In the genomic region with DNA sequence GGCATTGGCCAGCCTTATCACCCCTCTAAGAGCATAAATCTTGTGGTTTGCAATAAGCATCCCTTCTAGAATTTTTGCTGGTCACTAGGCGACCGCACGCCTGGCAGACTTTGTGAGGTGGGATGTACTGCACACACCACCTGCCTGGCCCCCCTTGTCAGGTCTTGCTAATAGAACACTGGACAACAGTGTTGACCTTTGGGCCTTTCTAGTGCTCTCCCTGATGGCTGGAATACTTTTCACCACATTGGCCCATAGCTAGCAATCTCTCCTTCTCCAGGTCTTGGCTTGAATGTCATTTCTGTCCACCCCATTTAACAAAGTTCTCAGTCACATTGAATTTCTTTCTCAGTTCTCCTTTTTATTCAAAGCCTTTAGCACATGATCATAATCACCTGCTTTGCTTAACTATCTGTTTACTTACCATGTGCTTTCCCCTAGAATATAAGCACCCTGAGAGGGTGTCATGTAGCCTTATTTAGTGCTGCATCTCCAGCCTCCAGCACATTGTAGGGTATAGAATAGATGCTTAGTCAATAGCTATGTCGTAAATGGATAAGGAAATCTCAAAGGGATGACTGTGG, we compare ENCODE assay signal across 10 cellular contexts.
"Had no signal": no experiment of that assay in that cellular context is flagged by ENCODE, and none has a peak within 500 bp of the region (broad histone marks: within the 10 kb centered on the region; RNA-seq: fewer than 3 reads in every experiment).

No MANE protein-coding gene starts in this region.

- H3K4me2 ChIP-seq: KMS-11 had no signal

- H2AFZ ChIP-seq: GM23248 had no signal

- H3K36me3 Mint-ChIP-seq: IgD-negative memory B cell had no signal

- H3K36me3 ChIP-seq: HAP-1 had no signal

- H3K9me3 Mint-ChIP-seq: HFFc6 had no signal

- H3K27ac ChIP-seq: GM23248, KMS-11 had no signal

- FAIRE-seq: HTR-8/SVneo had no signal

- H3K9me3 ChIP-seq: HAP-1 had no signal

- H3K4me3 Mint-ChIP-seq: HFFc6, IgD-negative memory B cell had no signal

- H3K4me3 ChIP-seq: GM23248, HAP-1 had no signal

- H3K4me1 ChIP-seq: HAP-1 had no signal

- ATAC-seq: HCT116 had no signal

- H3K27ac Mint-ChIP-seq: HFFc6, IgD-negative memory B cell had no signal

- H3K9ac ChIP-seq: GM23248, KMS-11 had no signal

- DNase-seq: GM23248, GOT3, H7, HFFc6, KBM-7 had no signal
